In genomic region chr6:45377041-45377554, GRCh38 we compare ENCODE assay signal across 8 cellular contexts. TPM values are rescaled to one million over a fixed set of nuclear protein-coding genes. Genes with fewer than 3 reads are reported as not detected.
A peak's percentile ranks its signal among the peaks of the same experiment; 100 is the strongest.
DNase-seq lines count a peak whose midpoint lies in the region; ATAC-seq and TF ChIP-seq lines count a peak whose summit lies in the region.

No MANE protein-coding gene starts in this region.

- peak; percentile 4 for ATAC-seq in HG03196 (IDR thresholded peaks at IDR 0.05; ENCODE audit: unreplicated experiment)
- peak; percentile 3 for ATAC-seq in omental fat pad (ENCODE audit: low FRiP score)

- TF ChIP-seq CTCF in fibroblast of the aortic adventitia (IDR thresholded peaks at IDR 0.05; ENCODE audit: insufficient read depth, low read length) (no peak), omental fat pad (IDR thresholded peaks at IDR 0.05) (no peak)

- peak; percentile 64 for DNase-seq in activated CD4-positive, CD25-positive, alpha-beta regulatory T cell treated with anti-CD3 and anti-CD28 coated beads, Interleukin-2, amount 50 U/mL, for 16 hours (ENCODE audit: low read depth, low spot score)
- no peak for DNase-seq in activated CD4-positive, CD25-positive, alpha-beta regulatory T cell (lab: John Stamatoyannopoulos, UW)
- DNase-seq in activated CD4-positive, alpha-beta memory T cell treated with anti-CD3 and anti-CD28 coated beads, Interleukin-2, amount 10 ng/mL, durations not matched to agents 7 days and 5 days: no peak
- DNase-seq in fibroblast of the aortic adventitia (ENCODE audit: low read depth): peak; percentile 38
- DNase-seq in omental fat pad (ENCODE audit: low spot score): peak; percentile 64
- no peak for DNase-seq in NCI-H69 (lab: John Stamatoyannopoulos, UW)
- DNase-seq in stimulated activated CD4-positive, alpha-beta T cell treated with anti-CD3 and anti-CD28 coated beads, Interleukin-15, amount 100 ng/mL, for 24 hours: no peak

- peaks cover 28% of the 10 kb centered on the region for H3K4me1 Mint-ChIP-seq in activated CD4-positive, alpha-beta memory T cell treated with anti-CD3 and anti-CD28 coated beads, Interleukin-2, amount 10 ng/mL, durations not matched to agents 7 days and 5 days

- POLR2A ChIA-PET in activated CD4-positive, alpha-beta memory T cell treated with anti-CD3 and anti-CD28 coated beads, Interleukin-2, amount 10 ng/mL, durations not matched to agents 7 days and 5 days (lab: Charles Lee): interaction anchor here (0.7 to 3.5 kb wide), 14 partner anchors 9 to 901 kb away, joined by 3 to 44 read pairs (median 6); no protein-coding TSS in a partner anchor

- no peaks in the 10 kb centered on the region for H3K36me3 Mint-ChIP-seq in activated CD4-positive, alpha-beta memory T cell treated with anti-CD3 and anti-CD28 coated beads, Interleukin-2, amount 10 ng/mL, durations not matched to agents 7 days and 5 days (ENCODE audit: low read depth)

- H3K9me3 Mint-ChIP-seq in activated CD4-positive, alpha-beta memory T cell treated with anti-CD3 and anti-CD28 coated beads, Interleukin-2, amount 10 ng/mL, durations not matched to agents 7 days and 5 days: no peaks in the 10 kb centered on the region

- peak overlapping the region; percentile 84 for H3K4me3 ChIP-seq in fibroblast of the aortic adventitia (ENCODE audit: low read depth, low read length)

- H3K27ac Mint-ChIP-seq in activated CD4-positive, alpha-beta memory T cell treated with anti-CD3 and anti-CD28 coated beads, Interleukin-2, amount 10 ng/mL, durations not matched to agents 7 days and 5 days: peak overlapping the region; percentile 95

- peak overlapping the region; percentile 92 for H3K4me3 Mint-ChIP-seq in activated CD4-positive, alpha-beta memory T cell treated with anti-CD3 and anti-CD28 coated beads, Interleukin-2, amount 10 ng/mL, durations not matched to agents 7 days and 5 days

- CTCF ChIA-PET in activated CD4-positive, alpha-beta memory T cell treated with anti-CD3 and anti-CD28 coated beads, Interleukin-2, amount 10 ng/mL, durations not matched to agents 7 days and 5 days (lab: Charles Lee): interaction anchor here (0.8 to 2.2 kb wide), 7 partner anchors 12 to 746 kb away, joined by 3 to 24 read pairs (median 5); no protein-coding TSS in a partner anchor

- H3K27me3 Mint-ChIP-seq in activated CD4-positive, alpha-beta memory T cell treated with anti-CD3 and anti-CD28 coated beads, Interleukin-2, amount 10 ng/mL, durations not matched to agents 7 days and 5 days: no peaks in the 10 kb centered on the region

RNA-seq across cellular contexts. Expression of gene SUPT3H, which starts 0.6 kb away (rescaled TPM):
- 1 to 10 TPM; 7.4 to 9.7 TPM for total RNA-seq in activated CD4-positive, alpha-beta memory T cell treated with anti-CD3 and anti-CD28 coated beads, Interleukin-2, amount 10 ng/mL, durations not matched to agents 7 days and 5 days
- total RNA-seq in fibroblast of the aortic adventitia (ENCODE audit: low replicate concordance): 10.6 and 13.4 TPM in 2 replicates
- 1 to 10 TPM; 2.2 to 8.4 (median 5.2) TPM for total RNA-seq in omental fat pad

RNA-seq across cellular contexts. Expression of gene RUNX2, which starts 49.0 kb away (rescaled TPM):
- total RNA-seq in activated CD4-positive, alpha-beta memory T cell treated with anti-CD3 and anti-CD28 coated beads, Interleukin-2, amount 10 ng/mL, durations not matched to agents 7 days and 5 days: 10 to 100 TPM; 42.2 to 43.4 TPM
- total RNA-seq in fibroblast of the aortic adventitia (ENCODE audit: low replicate concordance): 0.74 and 5.8 TPM in 2 replicates
- total RNA-seq in omental fat pad: 1 to 10 TPM in 2 of 4 donors, under 1 TPM in 2; 0.65 to 2.4 (median 1.3) TPM

Comparison
In these comparisons a context has a peak if more than half of its experiments do, and no peak if none do; other contexts are left out.
1. DNase-seq: peak in activated CD4-positive, CD25-positive, alpha-beta regulatory T cell treated with anti-CD3 and anti-CD28 coated beads, Interleukin-2, amount 50 U/mL, for 16 hours (single experiment), fibroblast of the aortic adventitia (single experiment) and omental fat pad (single experiment); none in activated CD4-positive, CD25-positive, alpha-beta regulatory T cell (0 of 4), activated CD4-positive, alpha-beta memory T cell treated with anti-CD3 and anti-CD28 coated beads, Interleukin-2, amount 10 ng/mL, durations not matched to agents 7 days and 5 days (single experiment), NCI-H69 (single experiment) and stimulated activated CD4-positive, alpha-beta T cell treated with anti-CD3 and anti-CD28 coated beads, Interleukin-15, amount 100 ng/mL, for 24 hours (single experiment).